In the genomic region with DNA sequence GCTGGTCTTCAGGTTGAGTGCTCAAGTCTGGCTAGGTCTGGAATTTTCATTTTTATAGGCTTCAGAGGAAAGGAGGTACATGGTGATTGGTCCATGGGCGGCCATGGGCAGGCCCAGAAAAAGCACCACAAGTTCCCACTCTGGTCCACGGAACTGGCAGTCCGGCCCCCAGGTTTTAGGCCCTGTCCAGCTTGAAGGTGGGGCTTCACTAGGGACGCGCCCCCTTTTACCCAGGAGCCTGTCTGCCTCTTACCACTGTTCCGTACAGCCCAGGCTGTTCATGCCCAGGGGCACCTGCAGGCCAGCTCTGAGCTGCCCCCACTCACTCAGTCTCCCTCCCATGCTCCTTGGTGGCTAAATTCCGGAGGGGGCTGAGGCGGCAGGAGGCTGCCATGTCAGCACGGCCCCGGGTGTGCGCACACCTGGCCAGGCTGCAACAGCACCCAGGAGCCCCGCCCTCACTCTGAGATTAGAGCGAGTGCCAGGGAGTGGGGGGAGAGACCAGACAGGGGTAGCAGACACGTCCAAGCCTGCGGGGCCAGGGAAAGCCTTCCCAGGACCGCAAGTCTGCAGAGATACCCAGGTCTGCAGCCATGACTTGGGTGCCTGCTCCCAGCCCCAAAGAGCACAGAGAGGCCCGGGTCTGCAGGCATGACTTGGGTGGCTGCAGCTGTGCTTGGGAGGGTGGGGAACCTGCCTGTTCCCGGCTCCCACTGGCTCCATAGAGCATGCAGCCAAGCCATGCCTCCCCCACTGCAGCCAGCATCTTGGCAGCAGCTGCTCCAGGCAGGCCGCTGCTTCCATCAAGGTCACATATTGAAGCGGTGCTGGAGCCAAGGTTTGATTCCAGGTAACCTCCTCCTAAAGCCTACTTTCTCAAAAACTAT, we compare ENCODE assay signal across 14 cellular contexts.
"Had no signal": no experiment of that assay in that cellular context is flagged by ENCODE, and none has a peak within 500 bp of the region (broad histone marks: within the 10 kb centered on the region; RNA-seq: fewer than 3 reads in every experiment).

No MANE protein-coding gene starts in this region.

- H3K4me1 Mint-ChIP-seq: activated CD4-positive, alpha-beta T cell treated with anti-CD3 and anti-CD28 coated beads, Interleukin-2, amount 10 ng/mL, durations not matched to agents 24 days and 14 days had no signal

- H3K36me3 ChIP-seq: gastrocnemius medialis, stomach, thoracic aorta had no signal

- H3K4me3 ChIP-seq: gastrocnemius medialis, stomach, thoracic aorta had no signal

- ATAC-seq: activated CD8-positive, alpha-beta T cell treated with anti-CD3 and anti-CD28 coated beads, Interleukin-2, amount 10 ng/mL, durations not matched to agents 7 days and 5 days; gastrocnemius medialis; left colon had no signal

- H3K9me3 ChIP-seq: gastrocnemius medialis, stomach, thoracic aorta had no signal

- H3K4me1 ChIP-seq: gastrocnemius medialis, stomach had no signal

- H3K27ac ChIP-seq: epithelial cell of prostate, gastrocnemius medialis, stomach, thoracic aorta had no signal

- FAIRE-seq: bronchial epithelial cell, small intestine had no signal

- H3K27me3 Mint-ChIP-seq: activated CD4-positive, alpha-beta T cell treated with anti-CD3 and anti-CD28 coated beads, Interleukin-2, amount 10 ng/mL, durations not matched to agents 24 days and 14 days had no signal

- H3K9me3 Mint-ChIP-seq: activated CD4-positive, alpha-beta T cell treated with anti-CD3 and anti-CD28 coated beads, Interleukin-2, amount 10 ng/mL, durations not matched to agents 24 days and 14 days had no signal

- DNase-seq: activated CD4-positive, alpha-beta T cell treated with anti-CD3 and anti-CD28 coated beads, Interleukin-2, amount 10 ng/mL, durations not matched to agents 24 days and 14 days; activated CD4-positive, CD25-positive, alpha-beta regulatory T cell; activated CD8-positive, alpha-beta T cell treated with anti-CD3 and anti-CD28 coated beads, Interleukin-2, amount 10 ng/mL, durations not matched to agents 7 days and 5 days; activated naive CD4-positive, alpha-beta T cell treated with Interleukin-2 at 50 U/mL for 16 hours; gastrocnemius medialis; left colon; small intestine; stimulated activated CD4-positive, alpha-beta T cell treated with anti-CD3 and anti-CD28 coated beads, Interleukin-4, amount 100 ng/mL, for 4 hours; stimulated activated CD8-positive, alpha-beta memory T cell treated with anti-CD3 and anti-CD28 coated beads, Interleukin-4, amount 100 ng/mL, for 48 hours; stomach; SW 1271 had no signal

- H3K27me3 ChIP-seq: gastrocnemius medialis, stomach had no signal

- H3K4me3 Mint-ChIP-seq: activated CD4-positive, alpha-beta T cell treated with anti-CD3 and anti-CD28 coated beads, Interleukin-2, amount 10 ng/mL, durations not matched to agents 24 days and 14 days; activated CD8-positive, alpha-beta T cell treated with anti-CD3 and anti-CD28 coated beads, Interleukin-2, amount 10 ng/mL, durations not matched to agents 7 days and 5 days had no signal

- H3K27ac Mint-ChIP-seq: activated CD4-positive, alpha-beta T cell treated with anti-CD3 and anti-CD28 coated beads, Interleukin-2, amount 10 ng/mL, durations not matched to agents 24 days and 14 days; activated CD8-positive, alpha-beta T cell treated with anti-CD3 and anti-CD28 coated beads, Interleukin-2, amount 10 ng/mL, durations not matched to agents 7 days and 5 days had no signal
